In the genomic region with DNA sequence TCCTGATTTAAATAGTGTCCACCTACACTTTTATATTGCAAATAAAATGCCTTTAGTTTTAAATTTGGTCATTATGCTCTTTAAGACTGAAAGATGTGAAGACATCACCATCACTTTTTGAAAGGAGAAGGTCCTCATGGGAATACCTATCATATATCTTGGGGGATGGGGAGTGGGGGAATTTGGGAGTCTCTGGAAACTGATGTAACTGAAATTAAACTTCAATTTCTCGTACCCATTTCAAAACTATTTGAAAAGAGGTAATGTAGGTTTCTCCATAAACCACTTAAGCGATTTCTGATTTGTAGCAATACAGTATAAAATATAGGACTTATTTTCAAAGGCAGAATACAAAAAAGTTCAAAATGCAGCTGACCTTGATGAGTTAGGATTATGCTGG, we compare ENCODE assay signal across 8 cellular contexts. TPM values are rescaled to one million over a fixed set of nuclear protein-coding genes. Genes with fewer than 3 reads are reported as not detected.
DNase-seq lines count a peak whose midpoint lies in the region; ATAC-seq, FAIRE-seq and TF ChIP-seq lines count a peak whose summit lies in the region.

No MANE protein-coding gene starts in this region.

- no peak overlapping the region for H3K27ac Mint-ChIP-seq in activated naive CD4-positive, alpha-beta T cell treated with anti-CD3 and anti-CD28 coated beads, Interleukin-2, amount 10 ng/mL, durations not matched to agents 7 days and 5 days
- peak overlapping the region in 1 of 2 donors; percentile 29 for H3K27ac Mint-ChIP-seq in activated naive CD4-positive, alpha-beta T cell treated with anti-CD3 and anti-CD28 coated beads, Interleukin-2, amount 50 U/mL, for 72 hours
- H3K27ac Mint-ChIP-seq in activated B cell treated with CpG ODN at 0.5 μM for 24 hours, result no peak overlapping the region

- H3K4me3 ChIP-seq in iPS-11a (ENCODE audit: low read depth, low read length) (peak overlapping the region; percentile 91), subcutaneous abdominal adipose tissue (ENCODE audit: low read depth in 1 of 5, low read length in 5 of 5) (peak overlapping the region in 3 of 5 donors; percentile 22 to 91 (median 89))

- H3K36me3 Mint-ChIP-seq in activated naive CD4-positive, alpha-beta T cell treated with anti-CD3 and anti-CD28 coated beads, Interleukin-2, amount 10 ng/mL, durations not matched to agents 7 days and 5 days, result peaks cover 41% of the 10 kb centered on the region
- H3K36me3 Mint-ChIP-seq in activated naive CD4-positive, alpha-beta T cell treated with anti-CD3 and anti-CD28 coated beads, Interleukin-2, amount 50 U/mL, for 72 hours, result peaks cover 53 to 67% of the 10 kb centered on the region in 2 donors
- H3K36me3 Mint-ChIP-seq in activated B cell treated with CpG ODN at 0.5 μM for 24 hours (ENCODE audit: low read depth), result peaks cover 34% of the 10 kb centered on the region

- no peak for FAIRE-seq in H54 (lab: Jason Lieb, UNC)

- DNase-seq in activated naive CD4-positive, alpha-beta T cell treated with anti-CD3 and anti-CD28 coated beads, Interleukin-2, amount 10 ng/mL, durations not matched to agents 7 days and 5 days, result no peak
- no peak for DNase-seq in activated naive CD4-positive, alpha-beta T cell treated with anti-CD3 and anti-CD28 coated beads, Interleukin-2, amount 50 U/mL, for 72 hours (ENCODE audit: low spot score in 2 of 2)
- DNase-seq in activated B cell treated with CpG ODN at 0.5 μM for 24 hours (no peak), H54 (ENCODE audit: insufficient read length, low spot score) (no peak), HPDE6-E6E7 (ENCODE audit: extremely low spot score) (no peak)

- no peak for TF ChIP-seq POLR2A in H54 (IDR thresholded peaks at IDR 0.05; ENCODE audit: low read depth, low read length)

- H3K36me3 ChIP-seq in subcutaneous abdominal adipose tissue (ENCODE audit: control insufficient read depth in 5 of 5, insufficient read depth in 5 of 5, low read length in 5 of 5), result no peaks in the 10 kb centered on the region

- intact Hi-C loops in activated B cell treated with CpG ODN at 0.5 μM for 24 hours (cut with micrococcal nuclease), result no loop called here

- H3K4me1 Mint-ChIP-seq in activated naive CD4-positive, alpha-beta T cell treated with anti-CD3 and anti-CD28 coated beads, Interleukin-2, amount 10 ng/mL, durations not matched to agents 7 days and 5 days, result peaks cover 41% of the 10 kb centered on the region
- H3K4me1 Mint-ChIP-seq in activated B cell treated with CpG ODN at 0.5 μM for 24 hours, result peaks cover 27% of the 10 kb centered on the region

- H3K9me3 Mint-ChIP-seq in activated naive CD4-positive, alpha-beta T cell treated with anti-CD3 and anti-CD28 coated beads, Interleukin-2, amount 10 ng/mL, durations not matched to agents 7 days and 5 days, result peaks cover 29% of the 10 kb centered on the region
- H3K9me3 Mint-ChIP-seq in activated naive CD4-positive, alpha-beta T cell treated with anti-CD3 and anti-CD28 coated beads, Interleukin-2, amount 50 U/mL, for 72 hours, result peaks cover 6 to 13% of the 10 kb centered on the region in 2 donors
- peaks cover 12% of the 10 kb centered on the region for H3K9me3 Mint-ChIP-seq in activated B cell treated with CpG ODN at 0.5 μM for 24 hours

- peak overlapping the region in 1 of 5 donors; percentile 98 for H3K9ac ChIP-seq in subcutaneous abdominal adipose tissue (ENCODE audit: low read length in 5 of 5)

- peaks cover 4% of the 10 kb centered on the region for H3K27me3 Mint-ChIP-seq in activated naive CD4-positive, alpha-beta T cell treated with anti-CD3 and anti-CD28 coated beads, Interleukin-2, amount 10 ng/mL, durations not matched to agents 7 days and 5 days
- no peaks in the 10 kb centered on the region for H3K27me3 Mint-ChIP-seq in activated B cell treated with CpG ODN at 0.5 μM for 24 hours

- POLR2A ChIA-PET in activated B cell treated with CpG ODN at 0.5 μM for 24 hours (lab: Charles Lee), result interaction anchor here (1.6 kb wide), 1 partner anchor 540 kb away, joined by 6 read pairs; no protein-coding TSS in a partner anchor

- no peaks in the 10 kb centered on the region for H3K27me3 ChIP-seq in subcutaneous abdominal adipose tissue (ENCODE audit: control insufficient read depth in 5 of 5, insufficient read depth in 4 of 5, low read length in 5 of 5)

- H3K9me3 ChIP-seq in subcutaneous abdominal adipose tissue (ENCODE audit: control insufficient read depth in 5 of 5, low read length in 5 of 5), result peaks cover 0 to 10% (median 8%) of the 10 kb centered on the region in 5 donors

- CTCF ChIA-PET in activated naive CD4-positive, alpha-beta T cell treated with anti-CD3 and anti-CD28 coated beads, Interleukin-2, amount 10 ng/mL, durations not matched to agents 7 days and 5 days (lab: Charles Lee), result no interaction called here
- CTCF ChIA-PET in activated B cell treated with CpG ODN at 0.5 μM for 24 hours (lab: Charles Lee), result interaction anchor here (1.0 to 1.1 kb wide), 2 partner anchors 13 to 464 kb away, joined by 3 read pairs; no protein-coding TSS in a partner anchor

- no peak for TF ChIP-seq CTCF in activated B cell treated with CpG ODN at 0.5 μM for 24 hours (IDR thresholded peaks at IDR 0.05)

- peak overlapping the region; percentile 48 for H3K4me3 Mint-ChIP-seq in activated naive CD4-positive, alpha-beta T cell treated with anti-CD3 and anti-CD28 coated beads, Interleukin-2, amount 10 ng/mL, durations not matched to agents 7 days and 5 days
- H3K4me3 Mint-ChIP-seq in activated B cell treated with CpG ODN at 0.5 μM for 24 hours, result peak overlapping the region; percentile 24

- peaks cover 0 to 34% (median 23%) of the 10 kb centered on the region in 5 donors for H3K4me1 ChIP-seq in subcutaneous abdominal adipose tissue (ENCODE audit: control insufficient read depth in 5 of 5, insufficient read depth in 5 of 5, low read length in 5 of 5)

- ATAC-seq in activated naive CD4-positive, alpha-beta T cell treated with anti-CD3 and anti-CD28 coated beads, Interleukin-2, amount 50 U/mL, for 72 hours, result no peak
- ATAC-seq in activated B cell treated with CpG ODN at 0.5 μM for 24 hours (ENCODE audit: low read depth) (no peak), GM21786 (IDR thresholded peaks at IDR 0.05; ENCODE audit: unreplicated experiment) (no peak)

- H3K27ac ChIP-seq in subcutaneous abdominal adipose tissue (ENCODE audit: low read depth, low read length), result no peak overlapping the region

RNA-seq across cellular contexts. Expression of gene EXTL2, which starts 0.9 kb away (rescaled TPM):
- total RNA-seq in activated naive CD4-positive, alpha-beta T cell treated with anti-CD3 and anti-CD28 coated beads, Interleukin-2, amount 50 U/mL, for 72 hours, result 1 to 10 TPM; 5.3 to 9.0 TPM
- total RNA-seq in activated B cell treated with CpG ODN at 0.5 μM for 24 hours, result 3.7 and 4.8 TPM in 2 replicates

RNA-seq across cellular contexts. Expression of gene SLC30A7, which starts 2.2 kb away (rescaled TPM):
- total RNA-seq in activated naive CD4-positive, alpha-beta T cell treated with anti-CD3 and anti-CD28 coated beads, Interleukin-2, amount 50 U/mL, for 72 hours, result 10 to 100 TPM; 39.0 to 42.2 TPM
- 21.1 and 25.7 TPM in 2 replicates for total RNA-seq in activated B cell treated with CpG ODN at 0.5 μM for 24 hours
